ENCODE assay signal across 9 cellular contexts in genomic region chr17:79006001-79006400, GRCh38. TPM values are rescaled to one million over a fixed set of nuclear protein-coding genes. Genes with fewer than 3 reads are reported as not detected.
A peak's percentile ranks its signal among the peaks of the same experiment; 100 is the strongest.
DNase-seq lines count a peak whose midpoint lies in the region; ATAC-seq and TF ChIP-seq lines count a peak whose summit lies in the region.
"Had no signal": no experiment of that assay in that cellular context is flagged by ENCODE, and none has a peak within 500 bp of the region (broad histone marks: within the 10 kb centered on the region; RNA-seq: fewer than 3 reads in every experiment).

No MANE protein-coding gene starts in this region.

- H3K4ac ChIP-seq in IMR-90 (ENCODE audit: low read depth, low read length), result no peak overlapping the region

- H3K9ac ChIP-seq in IMR-90 (ENCODE audit: low read depth, low read length) (no peak overlapping the region), endodermal cell (ENCODE audit: extremely low read depth, low read length, poor library complexity, severe bottlenecking) (no peak overlapping the region)

- H3K56ac ChIP-seq in IMR-90 (ENCODE audit: extremely low read depth, insufficient read depth, low read length), result no peak overlapping the region

- H3K4me3 ChIP-seq in CD4-positive, alpha-beta memory T cell (ENCODE audit: low read length in 2 of 2), result no peak overlapping the region
- H3K4me3 ChIP-seq in IMR-90 (ENCODE audit: insufficient read depth, low read depth, low read length) (no peak overlapping the region), endodermal cell (ENCODE audit: low read length) (no peak overlapping the region), neutrophil (ENCODE audit: low read depth in 1 of 2, low read length in 1 of 2) (no peak overlapping the region)

- no peak for TF ChIP-seq RAD21 in IMR-90 (IDR thresholded peaks at IDR 0.05; ENCODE audit: low read length)

- H2BK5ac ChIP-seq in IMR-90 (ENCODE audit: low read depth, low read length, poor library complexity, severe bottlenecking), result no peak overlapping the region

- H3K4me2 ChIP-seq in IMR-90 (ENCODE audit: low read depth, low read length), result no peak overlapping the region

- H4K91ac ChIP-seq in IMR-90 (ENCODE audit: insufficient read depth, low read depth, low read length), result no peak overlapping the region

- H4K5ac ChIP-seq in IMR-90 (ENCODE audit: low read depth, low read length), result no peak overlapping the region

- peak overlapping the region; percentile 29 to 88 (median 74) for H3K27ac Mint-ChIP-seq in CD4-positive, alpha-beta memory T cell
- H3K27ac Mint-ChIP-seq in endodermal cell, result no peak overlapping the region

- no peaks in the 10 kb centered on the region for H3K27me3 Mint-ChIP-seq in CD4-positive, alpha-beta memory T cell
- peaks cover 44% of the 10 kb centered on the region for H3K27me3 Mint-ChIP-seq in endodermal cell (ENCODE audit: insufficient read depth)

- BruUV-seq in IMR-90 (replicated peaks; lab: Mats Ljungman, UMichigan), result no TSS peak

- no peak overlapping the region for H2BK20ac ChIP-seq in IMR-90 (ENCODE audit: low read depth, low read length)

- peaks cover 35 to 64% (median 52%) of the 10 kb centered on the region in 4 donors for H3K4me1 Mint-ChIP-seq in CD4-positive, alpha-beta memory T cell
- H3K4me1 Mint-ChIP-seq in endodermal cell, result peaks cover 13% of the 10 kb centered on the region

- 0 out of 2 replicates have a peak overlapping the region, but pooled peaks have one; percentile 40 for H3K14ac ChIP-seq in IMR-90 (replicated peaks; ENCODE audit: low read depth, low read length)

- CTCF ChIA-PET in CD4-positive, alpha-beta memory T cell (lab: Charles Lee; ENCODE audit: partially characterized antibody), result interaction anchor here (1.6 kb wide), 1 partner anchor 10 kb away, joined by 5 read pairs; no protein-coding TSS in a partner anchor
- CTCF ChIA-PET in IMR-90 (lab: Yijun Ruan, JAX), result no interaction called here

- in situ Hi-C loops in IMR-90 (cut with MboI; ENCODE audit: low sequenced_read_pairs), result no loop called here

- no peak for DNase-seq in CD4-positive, alpha-beta memory T cell
- no peak for DNase-seq in IMR-90
- DNase-seq in endodermal cell, result peak; percentile 40
- DNase-seq in cerebellar nuclear complex (lab: John Stamatoyannopoulos, UW), result no peak
- DNase-seq in OCI-M2 (lab: John Stamatoyannopoulos, UW; ENCODE audit: unreplicated experiment), result no peak
- DNase-seq in GDM1 (lab: John Stamatoyannopoulos, UW), result no peak
- no peak for DNase-seq in left lobe of liver (ENCODE audit: low spot score)
- DNase-seq: activated CD4-positive, alpha-beta T cell treated with anti-CD3 and anti-CD28 coated beads for 1 hour had no signal

- dilution Hi-C loops in IMR-90 (cut with HindIII; ENCODE audit: low sequenced_read_pairs, unreplicated experiment), result no loop called here

- peaks cover 9% of the 10 kb centered on the region for H3K36me3 ChIP-seq in CD4-positive, alpha-beta memory T cell (ENCODE audit: insufficient read depth, low read length)
- peaks cover 14% of the 10 kb centered on the region for H3K36me3 ChIP-seq in IMR-90 (ENCODE audit: control insufficient read depth, insufficient read depth, low read length)
- peaks cover 10% of the 10 kb centered on the region for H3K36me3 ChIP-seq in endodermal cell (ENCODE audit: control insufficient read depth, insufficient read depth, low read length)
- peaks cover 40% of the 10 kb centered on the region for H3K36me3 ChIP-seq in neutrophil

- 95% methylated on average over 4 of the region's 8 CpGs; no CpG with 5 or more reads in 1 of the 2 experiments for WGBS in IMR-90 (ENCODE audit: extremely low coverage in 2 of 2, insufficient read length in 1 of 2), 2 experiments
- 79 to 91% methylated on average over 5 to 8 of the region's 8 CpGs for WGBS in endodermal cell (ENCODE audit: insufficient coverage in 1 of 2, insufficient read length in 1 of 2), 2 experiments

- peaks cover 21 to 78% of the 10 kb centered on the region in 2 experiments for H3K79me1 ChIP-seq in IMR-90 (ENCODE audit: low read depth in 1 of 2, low read length in 2 of 2)

- no peak overlapping the region for H4K8ac ChIP-seq in IMR-90 (ENCODE audit: low read depth in 2 of 2, low read length in 2 of 2)

- H3K36me3 Mint-ChIP-seq in CD4-positive, alpha-beta memory T cell, result peaks cover 0 to 29% of the 10 kb centered on the region in 2 donors
- peaks cover 23% of the 10 kb centered on the region for H3K36me3 Mint-ChIP-seq in endodermal cell (ENCODE audit: low read depth)

- H3K18ac ChIP-seq in IMR-90 (ENCODE audit: low read depth, low read length), result no peak overlapping the region

- intact Hi-C loops in CD4-positive, alpha-beta memory T cell (cut with micrococcal nuclease), result no loop called here
- intact Hi-C loops in IMR-90 (cut with micrococcal nuclease), result no loop called here

- TF ChIP-seq CTCF in IMR-90 (conservative IDR thresholded peaks at IDR 0.05; ENCODE audit: low read depth, low read length) (no peak), endodermal cell (conservative IDR thresholded peaks at IDR 0.05) (no peak), neutrophil (IDR thresholded peaks at IDR 0.05) (no peak)

- no peak overlapping the region for H2BK120ac ChIP-seq in IMR-90 (ENCODE audit: low read depth, low read length)

- peaks cover 63% of the 10 kb centered on the region for H4K20me1 ChIP-seq in IMR-90 (ENCODE audit: insufficient read depth, low read length)

- peak overlapping the region in 6 of 8 donors; percentile 17 to 62 (median 54) for H3K4me3 Mint-ChIP-seq in CD4-positive, alpha-beta memory T cell
- H3K4me3 Mint-ChIP-seq in endodermal cell, result no peak overlapping the region

- H3K27ac ChIP-seq in CD4-positive, alpha-beta memory T cell (ENCODE audit: low read depth, low read length), result peak overlapping the region; percentile 13
- H3K27ac ChIP-seq in IMR-90 (ENCODE audit: insufficient read depth, low read length) (no peak overlapping the region), endodermal cell (ENCODE audit: low read depth, low read length) (no peak overlapping the region), neutrophil (peak overlapping the region; percentile 52)

- ATAC-seq in IMR-90 (ENCODE audit: low read depth) (no peak), left lobe of liver (no peak)

- H3K27me3 ChIP-seq in CD4-positive, alpha-beta memory T cell (ENCODE audit: insufficient read depth, low read length), result no peaks in the 10 kb centered on the region
- H3K27me3 ChIP-seq in IMR-90 (ENCODE audit: control insufficient read depth, insufficient read depth, low read length) (no peaks in the 10 kb centered on the region), endodermal cell (ENCODE audit: control insufficient read depth, insufficient read depth, low read length, poor library complexity, severe bottlenecking) (no peaks in the 10 kb centered on the region), neutrophil (no peaks in the 10 kb centered on the region)

- POLR2A ChIA-PET in CD4-positive, alpha-beta memory T cell (lab: Charles Lee; ENCODE audit: partially characterized antibody), result no interaction called here
- POLR2A ChIA-PET in IMR-90 (lab: Charles Lee; ENCODE audit: unreplicated experiment), result no interaction called here

- H3K23ac ChIP-seq in IMR-90 (ENCODE audit: low read depth, low read length), result no peak overlapping the region

- no peak overlapping the region for H2AFZ ChIP-seq in IMR-90 (replicated peaks; ENCODE audit: low read length, poor library complexity)

- H2AK5ac ChIP-seq in IMR-90 (ENCODE audit: low read depth, low read length), result no peak overlapping the region

- TF ChIP-seq POLR2A in IMR-90 (IDR thresholded peaks at IDR 0.05; ENCODE audit: low read depth, low read length), result no peak

- H3K9me1 ChIP-seq in IMR-90 (ENCODE audit: insufficient read depth, low read length), result peaks cover 21% of the 10 kb centered on the region

- peaks cover 0 to 3% (median 0%) of the 10 kb centered on the region in 8 donors for H3K9me3 Mint-ChIP-seq in CD4-positive, alpha-beta memory T cell
- peaks cover 8% of the 10 kb centered on the region for H3K9me3 Mint-ChIP-seq in endodermal cell

- H3K4me1 ChIP-seq in CD4-positive, alpha-beta memory T cell (ENCODE audit: insufficient read depth, low read length), result peaks cover 50% of the 10 kb centered on the region
- H3K4me1 ChIP-seq in IMR-90 (ENCODE audit: control insufficient read depth, insufficient read depth, low read length) (peaks cover 16% of the 10 kb centered on the region), endodermal cell (ENCODE audit: control insufficient read depth, insufficient read depth, low read length) (peaks cover 3% of the 10 kb centered on the region), neutrophil (ENCODE audit: control insufficient read depth in 1 of 2, insufficient read depth in 1 of 2, low read depth in 1 of 2, low read length in 1 of 2) (peaks cover 42 to 44% of the 10 kb centered on the region in 2 experiments)

- H2BK15ac ChIP-seq in IMR-90 (ENCODE audit: low read depth, low read length), result no peak overlapping the region

- peak overlapping the region; percentile 30 for H2AK9ac ChIP-seq in IMR-90 (replicated peaks; ENCODE audit: low read depth, low read length, poor library complexity)

- no peaks in the 10 kb centered on the region for H3K9me3 ChIP-seq in CD4-positive, alpha-beta memory T cell (ENCODE audit: control insufficient read depth in 1 of 2, low read length in 2 of 2)
- H3K9me3 ChIP-seq in IMR-90 (ENCODE audit: control insufficient read depth, insufficient read depth, low read length) (no peaks in the 10 kb centered on the region), endodermal cell (ENCODE audit: control insufficient read depth, low read length) (no peaks in the 10 kb centered on the region), neutrophil (no peaks in the 10 kb centered on the region)

RNA-seq across cellular contexts. Expression of gene CANT1, which starts 3.6 kb away (rescaled TPM):
- 10 to 100 TPM; 57.9 to 59.4 TPM for total RNA-seq in CD4-positive, alpha-beta memory T cell
- 10 to 100 TPM in 1 of 2 donors, 1 to 10 TPM in 1; 7.2 to 10.5 TPM for polyA plus RNA-seq in CD4-positive, alpha-beta memory T cell
- 50.0 and 51.8 TPM in 2 replicates for total RNA-seq in IMR-90 (2012; rRNA removed)
- 73.4 and 90.7 TPM in 2 replicates for polyA plus RNA-seq in IMR-90 (2012; rRNA removed)
- polyA plus RNA-seq in IMR-90 (2012; cell fraction: cytosol; rRNA removed), result 61.1 and 63.0 TPM in 2 replicates
- polyA plus RNA-seq in IMR-90 (2012; cell fraction: nucleus; rRNA removed; ENCODE audit: low replicate concordance), result 33.7 and 43.7 TPM in 2 replicates
- 10 to 100 TPM; 57.5 to 61.8 TPM for total RNA-seq in endodermal cell
- polyA plus RNA-seq in endodermal cell (2013, experiment 1 of 2), result 50.7 TPM
- 48.7 TPM for polyA plus RNA-seq in endodermal cell (2013, experiment 2 of 2)
- total RNA-seq in left lobe of liver, result 20.4 TPM

RNA-seq across cellular contexts. Expression of gene C1QTNF1, which starts 18.0 kb away (rescaled TPM):
- total RNA-seq in CD4-positive, alpha-beta memory T cell, result not detected
- polyA plus RNA-seq in CD4-positive, alpha-beta memory T cell, result not detected
- 1.7 and 3.4 TPM in 2 replicates for total RNA-seq in IMR-90 (2012; rRNA removed)
- polyA plus RNA-seq in IMR-90 (2012; rRNA removed), result 8.4 and 9.0 TPM in 2 replicates
- polyA plus RNA-seq in IMR-90 (2012; cell fraction: cytosol; rRNA removed), result 5.2 and 16.8 TPM in 2 replicates
- 7.4 and 9.5 TPM in 2 replicates for polyA plus RNA-seq in IMR-90 (2012; cell fraction: nucleus; rRNA removed; ENCODE audit: low replicate concordance)
- 10 to 100 TPM; 16.0 to 16.5 TPM for total RNA-seq in endodermal cell
- 1.5 TPM for polyA plus RNA-seq in endodermal cell (2013, experiment 1 of 2)
- 1.7 TPM for polyA plus RNA-seq in endodermal cell (2013, experiment 2 of 2)
- 15.5 TPM for total RNA-seq in left lobe of liver

RNA-seq across cellular contexts. Expression of gene LGALS3BP, which starts 26.3 kb away (rescaled TPM):
- total RNA-seq in CD4-positive, alpha-beta memory T cell, result 10 to 100 TPM; 44.8 to 45.5 TPM
- 10 to 100 TPM; 56.4 to 70.7 TPM for polyA plus RNA-seq in CD4-positive, alpha-beta memory T cell
- total RNA-seq in IMR-90 (2012; rRNA removed), result 33.7 and 34.7 TPM in 2 replicates
- polyA plus RNA-seq in IMR-90 (2012; rRNA removed), result 249 and 273 TPM in 2 replicates
- polyA plus RNA-seq in IMR-90 (2012; cell fraction: cytosol; rRNA removed), result 146 and 259 TPM in 2 replicates
- 165 and 308 TPM in 2 replicates for polyA plus RNA-seq in IMR-90 (2012; cell fraction: nucleus; rRNA removed; ENCODE audit: low replicate concordance)
- 10 to 100 TPM; 23.3 to 71.4 TPM for total RNA-seq in endodermal cell
- 51.4 TPM for polyA plus RNA-seq in endodermal cell (2013, experiment 1 of 2)
- 47.9 TPM for polyA plus RNA-seq in endodermal cell (2013, experiment 2 of 2)
- total RNA-seq in left lobe of liver, result 141 TPM

Comparison
In these comparisons a context has a peak if more than half of its experiments do, and no peak if none do; other contexts are left out.
1. H3K27ac ChIP-seq: peak in CD4-positive, alpha-beta memory T cell (single experiment) and neutrophil (single experiment); none in IMR-90 (single experiment) and endodermal cell (single experiment).